Comparison of ENCODE assay signal across 1 cellular context in the genomic region with DNA sequence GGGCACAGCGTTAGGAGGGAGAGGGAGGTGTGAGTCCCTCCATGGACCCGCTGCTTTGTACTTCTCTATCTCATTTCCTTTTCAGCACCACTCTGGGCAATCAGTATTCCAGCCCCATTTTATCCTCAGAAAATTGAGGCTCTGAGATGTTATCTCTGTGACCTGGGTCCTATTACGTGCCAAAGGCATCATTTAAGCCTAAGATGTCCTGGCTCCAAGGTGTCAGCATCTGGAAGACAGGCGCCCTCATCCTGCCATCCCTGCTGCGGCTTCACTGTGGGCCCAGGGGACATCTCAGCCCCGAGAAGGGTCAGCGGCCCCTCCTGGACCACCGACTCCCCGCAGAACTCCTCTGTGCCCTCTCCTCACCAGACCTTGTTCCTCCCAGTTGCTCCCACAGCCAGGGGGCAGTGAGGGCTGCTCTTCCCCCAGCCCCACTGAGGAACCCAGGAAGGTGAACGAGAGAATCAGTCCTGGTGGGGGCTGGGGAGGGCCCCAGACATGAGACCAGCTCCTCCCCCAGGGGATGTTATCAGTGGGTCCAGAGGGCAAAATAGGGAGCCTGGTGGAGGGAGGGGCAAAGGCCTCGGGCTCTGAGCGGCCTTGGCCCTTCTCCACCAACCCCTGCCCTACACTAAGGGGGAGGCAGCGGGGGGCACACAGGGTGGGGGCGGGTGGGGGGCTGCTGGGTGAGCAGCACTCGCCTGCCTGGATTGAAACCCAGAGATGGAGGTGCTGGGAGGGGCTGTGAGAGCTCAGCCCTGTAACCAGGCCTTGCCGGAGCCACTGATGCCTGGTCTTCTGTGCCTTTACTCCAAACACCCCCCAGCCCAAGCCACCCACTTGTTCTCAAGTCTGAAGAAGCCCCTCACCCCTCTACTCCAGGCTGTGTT.
TF ChIP-seq lines count a peak whose summit lies in the region.

No MANE protein-coding gene starts in this region.

TF ChIP-seq in GM12891, 5 proteins besides CTCF, POLR2A, EP300 and RAD21 (continued from another document):
- TF ChIP-seq PAX5 (IDR thresholded peaks at IDR 0.05; ENCODE audit: insufficient read depth, low read length, severe bottlenecking): no peak
- TF ChIP-seq SPI1 (IDR thresholded peaks at IDR 0.05; ENCODE audit: low read depth, low read length): no peak
- TF ChIP-seq POU2F2 (IDR thresholded peaks at IDR 0.05; ENCODE audit: low read depth, low read length): no peak
- no peak for TF ChIP-seq POLR2AphosphoS5 (IDR thresholded peaks at IDR 0.05; ENCODE audit: low read depth, low read length)
